ENCODE assay signal across 7 cellular contexts in genomic region chr9:125143377-125144090, GRCh38. TPM values are rescaled to one million over a fixed set of nuclear protein-coding genes. Genes with fewer than 3 reads are reported as not detected.
DNase-seq lines count a peak whose midpoint lies in the region; ATAC-seq, FAIRE-seq and TF ChIP-seq lines count a peak whose summit lies in the region.

TSS of gene SCAI (minus strand) at chr9:125143528. CDS start at chr9:125143437, 91 bp downstream.

- peak within 1 kb of the TSS; percentile 8 for H3K27ac Mint-ChIP-seq in astrocyte (ENCODE audit: unreplicated experiment)

- peak within 1 kb of the TSS; percentile 97 for H3K4me3 Mint-ChIP-seq in astrocyte (ENCODE audit: unreplicated experiment)

- H3K4me3 ChIP-seq in astrocyte (ENCODE audit: insufficient read depth, low read depth, low read length): peak within 1 kb of the TSS; percentile 62
- H3K4me3 ChIP-seq in retinal pigment epithelial cell (ENCODE audit: low read length): peak within 1 kb of the TSS; percentile 78

- H3K4me2 ChIP-seq in astrocyte (ENCODE audit: low read length): peak within 1 kb of the TSS; percentile 98

- no peaks in the 10 kb centered on the region for H3K36me3 ChIP-seq in astrocyte (ENCODE audit: insufficient read depth, low read length)

- DNase-seq in NCI-H187 treated with DMSO at 0.1 percent for 48 hours (lab: John Stamatoyannopoulos, UW) (peak; percentile 93), astrocyte (ENCODE audit: low read depth) (peak; percentile 94), hippocampal formation (lab: John Stamatoyannopoulos, UW) (peak; percentile 98 to 99), retinal pigment epithelial cell (ENCODE audit: low read depth) (peak; percentile 94)

- no peaks in the 10 kb centered on the region for H3K9me3 ChIP-seq in astrocyte (ENCODE audit: insufficient read depth, low read depth, low read length)

- peak within 1 kb of the TSS; percentile 73 for H3K9ac ChIP-seq in astrocyte (ENCODE audit: low read length)

- H3K27ac ChIP-seq in astrocyte (ENCODE audit: low read depth, low read length): no peak within 1 kb of the TSS

- no peaks in the 10 kb centered on the region for H3K27me3 ChIP-seq in astrocyte (ENCODE audit: insufficient read depth, low read length)

- peak within 1 kb of the TSS; percentile 71 for H2AFZ ChIP-seq in astrocyte (ENCODE audit: low read depth, low read length)

- peak; percentile 98 for ATAC-seq in GM18502 (IDR thresholded peaks at IDR 0.05; ENCODE audit: poor library complexity, unreplicated experiment)
- ATAC-seq in HG02970 (IDR thresholded peaks at IDR 0.05; ENCODE audit: low FRiP score, unreplicated experiment): peak; percentile 98

- H3K79me2 ChIP-seq in astrocyte (ENCODE audit: insufficient read depth, low read length): no peaks in the 10 kb centered on the region

- no peaks in the 10 kb centered on the region for H3K4me1 Mint-ChIP-seq in astrocyte (ENCODE audit: low read depth, unreplicated experiment)

- intact Hi-C loops in T-helper 2 cell treated with Interferon-gamma antibody and Interleukin-4, amounts not matched to agents 100 ng/mL and 5 ng/mL, for 36 hours (cut with micrococcal nuclease): loop anchor here (1.0 to 10.0 kb wide), 9 partner anchors 17 to 372 kb away; partner anchors contain the start of genes GOLGA1, HSPA5, NR6A1 and PPP6C

- no peaks in the 10 kb centered on the region for H3K27me3 Mint-ChIP-seq in astrocyte (ENCODE audit: low read depth, unreplicated experiment)

- FAIRE-seq in astrocyte (lab: Jason Lieb, UNC): no peak

- no peaks in the 10 kb centered on the region for H4K20me1 ChIP-seq in astrocyte (ENCODE audit: insufficient read depth, low read length)

- TF ChIP-seq CTCF in astrocyte (IDR thresholded peaks at IDR 0.05; ENCODE audit: insufficient read depth, low read depth, low read length): peak; percentile 84
- peak; percentile 98 for TF ChIP-seq CTCF in retinal pigment epithelial cell (conservative IDR thresholded peaks at IDR 0.05; ENCODE audit: low read depth, low read length)

- no peaks in the 10 kb centered on the region for H3K9me3 Mint-ChIP-seq in astrocyte (ENCODE audit: unreplicated experiment)

- no peaks in the 10 kb centered on the region for H3K36me3 Mint-ChIP-seq in astrocyte (ENCODE audit: low read depth, unreplicated experiment)

- no peaks in the 10 kb centered on the region for H3K4me1 ChIP-seq in astrocyte (ENCODE audit: insufficient read depth, low read length)

RNA-seq across cellular contexts. Expression of gene SCAI, which starts in this region (rescaled TPM):
- total RNA-seq in T-helper 2 cell treated with Interferon-gamma antibody and Interleukin-4, amounts not matched to agents 100 ng/mL and 5 ng/mL, for 36 hours: 12.2 and 14.1 TPM in 2 replicates
- total RNA-seq in astrocyte: 4.9 and 6.8 TPM in 2 replicates
